ENCODE assay signal across 28 cellular contexts in genomic region chr14:38777401-38777800, GRCh38.
"Had no signal": no experiment of that assay in that cellular context is flagged by ENCODE, and none has a peak within 500 bp of the region (broad histone marks: within the 10 kb centered on the region; RNA-seq: fewer than 3 reads in every experiment).

No MANE protein-coding gene starts in this region.

- DNase-seq: natural killer cell; occipital lobe; ovary; posterior cingulate gyrus; psoas muscle; right cardiac atrium; right lobe of liver; sigmoid colon; small intestine; stimulated activated CD4-positive, alpha-beta T cell treated with anti-CD3 and anti-CD28 coated beads, Interleukin-15, amount 100 ng/mL, for 24 hours; stimulated activated CD4-positive, alpha-beta T cell treated with anti-CD3 and anti-CD28 coated beads, Interleukin-2, amount 100 ng/mL, for 24 hours; stimulated activated CD4-positive, alpha-beta T cell treated with anti-CD3 and anti-CD28 coated beads, Interleukin-2, amount 100 ng/mL, for 48 hours; stimulated activated CD4-positive, alpha-beta T cell treated with anti-CD3 and anti-CD28 coated beads, Interleukin-4, amount 100 ng/mL, for 24 hours; stimulated activated naive B cell treated with anti-CD40 and anti-IgM and Interleukin-4, amounts not matched to agents 10 μg/mL and 1 μg/mL and 100 μg/mL, for 72 hours; stimulated activated naive CD4-positive, alpha-beta T cell treated with Interleukin-2 at 50 U/mL for 16 hours; stomach; thyroid gland; upper lobe of right lung; uterus had no signal

- H3K27me3 ChIP-seq: neural progenitor cell, ovary, right lobe of liver, sigmoid colon, stomach, thyroid gland, tibial nerve, upper lobe of right lung, uterus had no signal

- H3K4me2 ChIP-seq: neural progenitor cell had no signal

- H3K27me3 Mint-ChIP-seq: stimulated activated naive B cell treated with anti-CD40 and anti-IgM and Interleukin-4, amounts not matched to agents 10 μg/mL and 1 μg/mL and 100 μg/mL, for 72 hours; stimulated activated naive CD8-positive, alpha-beta T cell treated with anti-CD3 and anti-CD28 coated beads, Interleukin-15, Interleukin-2, amounts not matched to agents 100 ng/mL and 50 ng/mL, for 24 hours; type B pancreatic cell had no signal

- H3K79me2 ChIP-seq: parathyroid adenoma had no signal

- H3K4me3 ChIP-seq: neural progenitor cell, ovary, psoas muscle, right lobe of liver, sigmoid colon, stomach, thoracic aorta, thyroid gland, tibial nerve, upper lobe of right lung, uterus had no signal

- H3K27ac Mint-ChIP-seq: natural killer cell; nephron; neural progenitor cell; progenitor cell of endocrine pancreas; stimulated activated effector memory CD8-positive, alpha-beta T cell treated with anti-CD3 and anti-CD28 coated beads, Interleukin-12 subunit alpha, Interleukin-12 subunit beta, amount 100 ng/mL, for 72 hours; stimulated activated naive B cell treated with anti-CD40 and anti-IgM and Interleukin-4, amounts not matched to agents 10 μg/mL and 1 μg/mL and 100 μg/mL, for 72 hours; stimulated activated naive CD8-positive, alpha-beta T cell treated with anti-CD3 and anti-CD28 coated beads, Interleukin-15, Interleukin-2, amounts not matched to agents 100 ng/mL and 50 ng/mL, for 24 hours; type B pancreatic cell had no signal

- H2AFZ ChIP-seq: neural progenitor cell, parathyroid adenoma had no signal

- ATAC-seq: natural killer cell; psoas muscle; right cardiac atrium; right lobe of liver; stimulated activated effector memory CD8-positive, alpha-beta T cell treated with anti-CD3 and anti-CD28 coated beads, Interleukin-12 subunit alpha, Interleukin-12 subunit beta, amount 100 ng/mL, for 72 hours; stimulated activated naive B cell treated with anti-CD40 and anti-IgM and Interleukin-4, amounts not matched to agents 10 μg/mL and 1 μg/mL and 100 μg/mL, for 72 hours; upper lobe of right lung had no signal

- H3K4me1 Mint-ChIP-seq: natural killer cell; nephron; neural progenitor cell; stimulated activated effector memory CD8-positive, alpha-beta T cell treated with anti-CD3 and anti-CD28 coated beads, Interleukin-12 subunit alpha, Interleukin-12 subunit beta, amount 100 ng/mL, for 72 hours; stimulated activated naive B cell treated with anti-CD40 and anti-IgM and Interleukin-4, amounts not matched to agents 10 μg/mL and 1 μg/mL and 100 μg/mL, for 72 hours had no signal

- H3K36me3 ChIP-seq: neural progenitor cell, ovary, right lobe of liver, sigmoid colon, stomach, thoracic aorta, thyroid gland, tibial nerve, upper lobe of right lung, uterus had no signal

- H3K9me3 Mint-ChIP-seq: nephron; neural progenitor cell; stimulated activated naive B cell treated with anti-CD40 and anti-IgM and Interleukin-4, amounts not matched to agents 10 μg/mL and 1 μg/mL and 100 μg/mL, for 72 hours; stimulated activated naive CD8-positive, alpha-beta T cell treated with anti-CD3 and anti-CD28 coated beads, Interleukin-15, Interleukin-2, amounts not matched to agents 100 ng/mL and 50 ng/mL, for 24 hours; type B pancreatic cell had no signal

- H3K9me3 ChIP-seq: ovary, psoas muscle, right lobe of liver, sigmoid colon, stomach, thoracic aorta, thyroid gland, tibial nerve, upper lobe of right lung, uterus had no signal

- H3K27ac ChIP-seq: neural progenitor cell, ovary, parathyroid adenoma, psoas muscle, right lobe of liver, sigmoid colon, stomach, thoracic aorta, thyroid gland, tibial nerve, upper lobe of right lung, uterus had no signal

- H3K4me1 ChIP-seq: neural progenitor cell, parathyroid adenoma, psoas muscle, right lobe of liver, sigmoid colon, stomach, thyroid gland, tibial nerve, upper lobe of right lung, uterus had no signal

- H3K4me3 Mint-ChIP-seq: natural killer cell; nephron; neural progenitor cell; stimulated activated effector memory CD8-positive, alpha-beta T cell treated with anti-CD3 and anti-CD28 coated beads, Interleukin-12 subunit alpha, Interleukin-12 subunit beta, amount 100 ng/mL, for 72 hours; stimulated activated naive B cell treated with anti-CD40 and anti-IgM and Interleukin-4, amounts not matched to agents 10 μg/mL and 1 μg/mL and 100 μg/mL, for 72 hours; stimulated activated naive CD8-positive, alpha-beta T cell treated with anti-CD3 and anti-CD28 coated beads, Interleukin-15, Interleukin-2, amounts not matched to agents 100 ng/mL and 50 ng/mL, for 24 hours; type B pancreatic cell had no signal

- H3K9ac ChIP-seq: neural progenitor cell, parathyroid adenoma had no signal

- H3K36me3 Mint-ChIP-seq: natural killer cell; neural progenitor cell; stimulated activated effector memory CD8-positive, alpha-beta T cell treated with anti-CD3 and anti-CD28 coated beads, Interleukin-12 subunit alpha, Interleukin-12 subunit beta, amount 100 ng/mL, for 72 hours; stimulated activated naive B cell treated with anti-CD40 and anti-IgM and Interleukin-4, amounts not matched to agents 10 μg/mL and 1 μg/mL and 100 μg/mL, for 72 hours; type B pancreatic cell had no signal
